ENCODE assay signal across 8 cellular contexts in the genomic region with DNA sequence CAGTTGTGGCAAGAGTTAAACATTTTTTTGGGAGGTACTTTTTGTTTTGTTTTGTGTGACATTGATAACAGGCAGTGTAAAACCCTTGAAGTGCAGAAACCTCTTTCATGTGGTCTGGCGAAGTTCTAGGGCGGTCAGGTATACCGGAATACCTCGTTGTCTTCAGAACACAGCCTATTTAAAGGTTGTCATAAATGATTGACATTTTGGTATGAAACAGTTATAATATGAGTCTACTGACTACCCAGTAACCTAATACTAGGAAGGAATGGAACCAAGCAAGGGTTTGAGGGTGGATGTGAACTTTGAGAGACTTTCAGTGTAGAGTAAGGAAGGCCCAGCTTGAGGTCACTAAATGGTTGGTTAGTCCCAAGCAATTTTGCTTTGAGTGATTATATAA. TPM values are rescaled to one million over a fixed set of nuclear protein-coding genes. Genes with fewer than 3 reads are reported as not detected.
A peak's percentile ranks its signal among the peaks of the same experiment; 100 is the strongest.
DNase-seq lines count a peak whose midpoint lies in the region; ATAC-seq and TF ChIP-seq lines count a peak whose summit lies in the region.

No MANE protein-coding gene starts in this region.

- no peaks in the 10 kb centered on the region for H3K27me3 Mint-ChIP-seq in activated CD4-positive, alpha-beta memory T cell treated with anti-CD3 and anti-CD28 coated beads for 36 hours
- H3K27me3 Mint-ChIP-seq in natural killer cell (ENCODE audit: low read depth in 2 of 2), result no peaks in the 10 kb centered on the region

- H3K36me3 Mint-ChIP-seq in activated CD4-positive, alpha-beta memory T cell treated with anti-CD3 and anti-CD28 coated beads for 36 hours, result peaks cover 17% of the 10 kb centered on the region
- no peaks in the 10 kb centered on the region for H3K36me3 Mint-ChIP-seq in natural killer cell

- H3K27ac Mint-ChIP-seq in activated CD4-positive, alpha-beta memory T cell treated with anti-CD3 and anti-CD28 coated beads for 36 hours, result peak overlapping the region; percentile 38
- peak overlapping the region; percentile 50 to 72 for H3K27ac Mint-ChIP-seq in natural killer cell

- H3K9me3 Mint-ChIP-seq in activated CD4-positive, alpha-beta memory T cell treated with anti-CD3 and anti-CD28 coated beads for 36 hours, result no peaks in the 10 kb centered on the region
- no peaks in the 10 kb centered on the region for H3K9me3 Mint-ChIP-seq in natural killer cell

- DNase-seq in activated CD4-positive, alpha-beta memory T cell treated with anti-CD3 and anti-CD28 coated beads for 36 hours, result peak; percentile 76
- no peak for DNase-seq in natural killer cell
- DNase-seq in KBM-7, result no peak
- no peak for DNase-seq in NCI-H1048 (lab: John Stamatoyannopoulos, UW)
- no peak for DNase-seq in NCI-H2171 treated with DMSO at 0.1 percent for 48 hours (lab: John Stamatoyannopoulos, UW)

- POLR2A ChIA-PET in activated CD4-positive, alpha-beta memory T cell treated with anti-CD3 and anti-CD28 coated beads for 36 hours (lab: Charles Lee), result no interaction called here

- in situ Hi-C loops in KBM-7 (cut with MboI; ENCODE audit: low pct_unique_long_range_greater_than_20kb, low sequenced_read_pairs), result no loop called here

- peak overlapping the region; percentile 10 for H3K4me3 Mint-ChIP-seq in activated CD4-positive, alpha-beta memory T cell treated with anti-CD3 and anti-CD28 coated beads for 36 hours
- peak overlapping the region; percentile 56 for H3K4me3 Mint-ChIP-seq in natural killer cell

- no peak for TF ChIP-seq CTCF in natural killer cell (IDR thresholded peaks at IDR 0.05)

- H3K4me1 Mint-ChIP-seq in activated CD4-positive, alpha-beta memory T cell treated with anti-CD3 and anti-CD28 coated beads for 36 hours (ENCODE audit: low read depth), result peaks cover 45% of the 10 kb centered on the region
- peaks cover 12 to 14% of the 10 kb centered on the region in 2 donors for H3K4me1 Mint-ChIP-seq in natural killer cell

- intact Hi-C loops in activated CD4-positive, alpha-beta memory T cell treated with anti-CD3 and anti-CD28 coated beads for 36 hours (cut with micrococcal nuclease), result loop anchor here (1.0 kb wide), 1 partner anchor 57 kb away; a partner anchor contains a TSS
- intact Hi-C loops in natural killer cell (cut with micrococcal nuclease), result no loop called here

- CTCF ChIA-PET in activated CD4-positive, alpha-beta memory T cell treated with anti-CD3 and anti-CD28 coated beads for 36 hours (lab: Charles Lee), result interaction anchor here (0.6 kb wide), 1 partner anchor 1804 kb away, joined by 4 read pairs; no protein-coding TSS in a partner anchor

- ATAC-seq in GM18498 (IDR thresholded peaks at IDR 0.05; ENCODE audit: unreplicated experiment) (peak; percentile 83), HG02885 (IDR thresholded peaks at IDR 0.05; ENCODE audit: poor library complexity, unreplicated experiment) (peak; percentile 90), natural killer cell (peak; percentile 38 to 87 (median 54)), HG03039 (IDR thresholded peaks at IDR 0.05; ENCODE audit: unreplicated experiment) (no peak)

RNA-seq across cellular contexts. Expression of a gene that starts 40.5 kb away (rescaled TPM):
- total RNA-seq in activated CD4-positive, alpha-beta memory T cell treated with anti-CD3 and anti-CD28 coated beads for 36 hours, result 10 to 100 TPM; 13.9 to 16.0 TPM
- 10 to 100 TPM; 15.0 to 18.5 (median 16.7) TPM for total RNA-seq in natural killer cell

RNA-seq across cellular contexts. Expression of a gene that starts 57.8 kb away (rescaled TPM):
- total RNA-seq in activated CD4-positive, alpha-beta memory T cell treated with anti-CD3 and anti-CD28 coated beads for 36 hours, result 10 to 100 TPM; 29.7 to 34.3 TPM
- 10 to 100 TPM; 24.7 to 34.2 (median 26.4) TPM for total RNA-seq in natural killer cell
